In the genomic region with DNA sequence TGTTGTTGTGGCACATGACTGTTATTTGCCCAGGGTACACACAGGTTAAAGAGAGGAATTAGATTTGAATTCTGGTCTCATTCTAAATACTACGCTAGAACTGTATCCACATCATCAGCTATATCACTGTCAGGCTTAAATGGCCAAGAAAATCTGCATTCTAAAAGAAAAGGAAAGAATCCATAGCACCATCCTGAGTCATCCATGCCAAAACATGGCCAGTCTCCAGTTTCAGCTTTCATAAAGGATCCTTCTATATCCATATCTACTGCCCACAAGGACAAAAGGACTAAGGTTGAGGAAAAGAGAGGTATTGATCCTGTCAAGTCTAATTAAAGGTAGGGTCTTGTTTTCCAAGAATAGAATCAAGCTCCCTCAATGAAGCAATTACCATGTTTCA, we compare ENCODE assay signal across 25 cellular contexts.
DNase-seq lines count a peak whose midpoint lies in the region; ATAC-seq and TF ChIP-seq lines count a peak whose summit lies in the region.
"Had no signal": no experiment of that assay in that cellular context is flagged by ENCODE, and none has a peak within 500 bp of the region (broad histone marks: within the 10 kb centered on the region; RNA-seq: fewer than 3 reads in every experiment).

No MANE protein-coding gene starts in this region.

- peak overlapping the region; percentile 39 for H3K27ac ChIP-seq in 22Rv1
- H3K27ac ChIP-seq: PC-9, SJSA1 had no signal

- no peak for TF ChIP-seq CTCF in 22Rv1 (IDR thresholded peaks at IDR 0.05)

- ATAC-seq in GM19328 (IDR thresholded peaks at IDR 0.05; ENCODE audit: unreplicated experiment): no peak
- ATAC-seq: effector memory CD8-positive, alpha-beta T cell; GM12878; HepG2 had no signal

- DNase-seq in HT1080 (ENCODE audit: low read depth) (peak; percentile 52), astrocyte of the hippocampus (ENCODE audit: low read depth, low spot score) (peak; percentile 39), fibroblast of peridontal ligament (ENCODE audit: extremely low read depth) (peak; percentile 49), OCI-M2 (lab: John Stamatoyannopoulos, UW; ENCODE audit: unreplicated experiment) (no peak), NCI-H2107 treated with DMSO at 0.1 percent for 48 hours (lab: John Stamatoyannopoulos, UW; ENCODE audit: unreplicated experiment) (no peak)
- DNase-seq in activated CD4-positive, alpha-beta T cell treated with anti-CD3 and anti-CD28 coated beads, Interleukin-2, amount 50 U/mL, for 48 hours: no peak
- DNase-seq: activated CD4-positive, CD25-positive, alpha-beta regulatory T cell; activated CD8-positive, alpha-beta memory T cell treated with anti-CD3 and anti-CD28 coated beads for 24 hours; effector memory CD8-positive, alpha-beta T cell; foreskin melanocyte; GF-D8; H7; mesendoderm; NCI-H1436 treated with DMSO at 0.1 percent for 48 hours; NCI-H2171 treated with DMSO at 0.1 percent for 48 hours; NCI-H748 treated with DMSO at 0.1 percent for 48 hours; PC-9; posterior cingulate gyrus; stimulated activated CD4-positive, alpha-beta T cell treated with anti-CD3 and anti-CD28 coated beads, Interleukin-2, amount 100 ng/mL, for 24 hours; trophoblast cell had no signal

Comparison
In these comparisons a context has a peak if more than half of its experiments do, and no peak if none do; other contexts are left out.
1. DNase-seq: peak in HT1080 (single experiment), astrocyte of the hippocampus (single experiment) and fibroblast of peridontal ligament (single experiment); none in activated CD4-positive, alpha-beta T cell treated with anti-CD3 and anti-CD28 coated beads, Interleukin-2, amount 50 U/mL, for 48 hours (0 of 2), OCI-M2 (single experiment) and NCI-H2107 treated with DMSO at 0.1 percent for 48 hours (single experiment).